ENCODE assay signal across 33 cellular contexts in genomic region chr4:126455865-126456264, GRCh38.
"Had no signal": no experiment of that assay in that cellular context is flagged by ENCODE, and none has a peak within 500 bp of the region (broad histone marks: within the 10 kb centered on the region; RNA-seq: fewer than 3 reads in every experiment).

No MANE protein-coding gene starts in this region.

- H3K4me3 ChIP-seq: adrenal gland, ascending aorta, body of pancreas, breast epithelium, cardiac muscle cell had no signal

- DNase-seq: activated effector memory CD4-positive, alpha-beta T cell treated with anti-CD3 and anti-CD28 coated beads, Interleukin-2, amount 50 U/mL, for 16 hours; activated gamma-delta T cell; activated gamma-delta T cell treated with Interleukin-2 at 50 U/mL for 16 hours; activated naive CD4-positive, alpha-beta T cell; activated naive CD4-positive, alpha-beta T cell treated with anti-CD3 and anti-CD28 coated beads for 36 hours; activated naive CD4-positive, alpha-beta T cell treated with anti-CD3 and anti-CD28 coated beads, Interleukin-2, amount 10 ng/mL, durations not matched to agents 7 days and 5 days; activated naive CD4-positive, alpha-beta T cell treated with anti-CD3 and anti-CD28 coated beads, Interleukin-2, amount 50 U/mL, for 16 hours; activated naive CD4-positive, alpha-beta T cell treated with Interleukin-2 at 50 U/mL for 16 hours; activated naive CD8-positive, alpha-beta T cell treated with anti-CD3 and anti-CD28 coated beads for 36 hours; activated naive CD8-positive, alpha-beta T cell treated with anti-CD3 and anti-CD28 coated beads, Interleukin-2, amount 10 ng/mL, durations not matched to agents 7 days and 5 days; activated naive CD8-positive, alpha-beta T cell treated with anti-CD3 and anti-CD28 coated beads, Interleukin-2, amount 50 U/mL, for 24 hours; activated T-cell treated with anti-CD3 and anti-CD28 coated beads, Interleukin-2, amount 50 U/mL, for 1 hour; activated T-cell treated with anti-CD3 and anti-CD28 coated beads, Interleukin-2, amount 50 U/mL, for 24 hours; activated T-cell treated with anti-CD3 and anti-CD28 coated beads, Interleukin-2, amount 50 U/mL, for 4 hours; activated T-cell treated with anti-CD3 and anti-CD28 coated beads, Interleukin-2, amount 50 U/mL, for 48 hours; activated T-cell treated with anti-CD3 and anti-CD28 coated beads, Interleukin-2, amount 50 U/mL, for 72 hours; adrenal gland; amniotic stem cell; amygdala; anterior cingulate cortex; aorta; body of pancreas; brain microvascular endothelial cell; caudate nucleus; central memory CD4-positive, alpha-beta T cell; cerebellar nuclear complex had no signal

- ATAC-seq: activated naive CD4-positive, alpha-beta T cell treated with anti-CD3 and anti-CD28 coated beads, Interleukin-2, amount 50 U/mL, for 72 hours; activated naive CD8-positive, alpha-beta T cell treated with anti-CD3 and anti-CD28 coated beads, Interleukin-2, amount 50 U/mL, for 24 hours; activated T-cell treated with anti-CD3 and anti-CD28 coated beads, Interleukin-2, amount 50 U/mL, for 4 hours; activated T-cell treated with anti-CD3 and anti-CD28 coated beads, Interleukin-2, amount 50 U/mL, for 72 hours; activated T-helper 17 cell treated with anti-CD3 and anti-CD28 coated beads, Interleukin-2, amount 50 U/mL, for 72 hours; body of pancreas had no signal

- H3K36me3 ChIP-seq: adrenal gland, ascending aorta, brain microvascular endothelial cell, breast epithelium, cardiac muscle cell had no signal

- H3K27me3 ChIP-seq: adrenal gland, ascending aorta, body of pancreas, brain microvascular endothelial cell, breast epithelium, cardiac muscle cell had no signal

- H3K27ac ChIP-seq: adrenal gland, ascending aorta, body of pancreas, brain microvascular endothelial cell, breast epithelium, cardiac muscle cell had no signal

- H3K4me1 ChIP-seq: adrenal gland, ascending aorta, body of pancreas, breast epithelium had no signal

- FAIRE-seq: astrocyte, bronchial epithelial cell had no signal

- H3K9me3 ChIP-seq: adrenal gland, ascending aorta, body of pancreas, breast epithelium had no signal
